In genomic region chr5:152884006-152884405, GRCh38 we compare ENCODE assay signal across 25 cellular contexts.
"Had no signal": no experiment of that assay in that cellular context is flagged by ENCODE, and none has a peak within 500 bp of the region (broad histone marks: within the 10 kb centered on the region; RNA-seq: fewer than 3 reads in every experiment).

No MANE protein-coding gene starts in this region.

- H3K36me3 ChIP-seq: SJCRH30 had no signal

- H3K27me3 ChIP-seq: SJCRH30 had no signal

- DNase-seq: activated CD4-positive, alpha-beta memory T cell treated with anti-CD3 and anti-CD28 coated beads, Interleukin-2, amount 10 ng/mL, durations not matched to agents 7 days and 5 days; activated CD4-positive, alpha-beta T cell treated with anti-CD3 and anti-CD28 coated beads for 36 hours; activated CD4-positive, alpha-beta T cell treated with anti-CD3 and anti-CD28 coated beads, Interleukin-2, amount 50 U/mL, for 1 hour; activated gamma-delta T cell; activated naive CD4-positive, alpha-beta T cell treated with anti-CD3 and anti-CD28 coated beads for 36 hours; activated T-cell treated with anti-CD3 and anti-CD28 coated beads for 4 hours; activated T-cell treated with anti-CD3 and anti-CD28 coated beads, Interleukin-2, amount 50 U/mL, for 48 hours; amygdala; Kasumi-1; KBM-7; NCI-H1436; NCI-H1930; NCI-H2107; NCI-H2171 treated with DMSO at 0.1 percent for 48 hours; NCI-H524; NCI-H82; OCI-M1; Right ventricle myocardium superior; RPMI8226; SJCRH30; SK-N-SH; T-helper 1 cell had no signal

- H3K27ac ChIP-seq: SJCRH30, VCaP had no signal

- H3K9me3 ChIP-seq: SJCRH30, SK-N-SH had no signal

- ATAC-seq: activated CD4-positive, alpha-beta T cell treated with anti-CD3 and anti-CD28 coated beads for 36 hours; activated T-helper 17 cell treated with anti-CD3 and anti-CD28 coated beads, Interleukin-2, amount 50 U/mL, for 72 hours; Panc1 had no signal

- H3K4me3 ChIP-seq: SJCRH30 had no signal

- H3K4me1 ChIP-seq: SJCRH30 had no signal
